ENCODE assay signal across 9 cellular contexts in the genomic region with DNA sequence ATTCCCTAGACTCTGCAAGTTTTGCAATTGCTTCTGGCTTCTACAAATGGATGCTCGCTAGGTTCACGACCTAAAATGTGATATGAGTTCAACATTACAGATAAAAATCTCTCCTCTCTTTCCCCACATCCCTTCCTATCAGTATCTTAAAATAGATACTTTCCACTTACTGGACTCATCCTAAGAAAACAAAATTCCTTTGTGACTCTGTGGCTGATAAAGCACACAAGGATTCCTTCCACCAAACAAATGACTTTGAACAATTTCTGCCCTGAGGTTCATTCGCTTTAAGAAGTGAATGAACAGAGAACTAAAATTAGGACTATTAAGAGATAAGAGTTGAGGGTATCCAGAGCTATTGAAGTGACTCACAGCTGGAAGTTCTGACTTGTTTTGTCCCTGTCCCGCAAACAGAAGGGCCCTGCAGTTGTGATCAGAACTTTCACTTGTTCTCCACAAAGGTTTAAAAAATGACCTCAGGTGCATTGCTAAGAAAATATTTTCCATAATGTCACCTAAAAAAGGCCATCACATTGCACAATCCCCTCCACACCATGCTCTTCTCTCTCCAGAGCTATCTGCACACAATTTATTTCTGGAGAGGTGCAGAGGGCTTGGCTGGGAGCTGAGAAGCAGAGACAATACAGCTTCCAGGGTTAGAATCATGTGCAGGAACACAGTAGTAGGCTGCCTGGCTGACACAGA.
A peak's percentile ranks its signal among the peaks of the same experiment; 100 is the strongest.
DNase-seq lines count a peak whose midpoint lies in the region; ATAC-seq, FAIRE-seq and TF ChIP-seq lines count a peak whose summit lies in the region.
"Had no signal": no experiment of that assay in that cellular context is flagged by ENCODE, and none has a peak within 500 bp of the region (broad histone marks: within the 10 kb centered on the region; RNA-seq: fewer than 3 reads in every experiment).

No MANE protein-coding gene starts in this region.

- DNase-seq in SK-N-MC (ENCODE audit: low read depth, low spot score) (no peak), H1 (ENCODE audit: low read depth in 1 of 2, low spot score in 2 of 2) (no peak), 8988T (no peak), ureter (ENCODE audit: low spot score) (no peak), cerebellum (ENCODE audit: low spot score) (no peak)
- DNase-seq: activated CD8-positive, alpha-beta memory T cell treated with anti-CD3 and anti-CD28 coated beads, Interleukin-2, amount 50 U/mL, for 4 hours had no signal

- H2BK20ac ChIP-seq in H1 (ENCODE audit: low read length): no peak overlapping the region

- H3K9me3 ChIP-seq in SK-N-MC (ENCODE audit: low read depth, low read length) (no peaks in the 10 kb centered on the region), H1 (ENCODE audit: insufficient read depth in 2 of 2, low read depth in 1 of 2, low read length in 1 of 2) (no peaks in the 10 kb centered on the region), neutrophil (no peaks in the 10 kb centered on the region)

- H3K56ac ChIP-seq in H1 (replicated peaks; ENCODE audit: insufficient read length, low read depth, low read length): no peak overlapping the region

- H2BK5ac ChIP-seq in H1 (ENCODE audit: low read depth, low read length): peak overlapping the region; percentile 32; the same call in 1 of the 2 replicates

- H3K18ac ChIP-seq in H1 (ENCODE audit: extremely low read depth, low read length): no peak overlapping the region

- H4K5ac ChIP-seq in H1 (ENCODE audit: insufficient read length, low read depth, low read length): no peak overlapping the region

- peak overlapping the region; percentile 15 to 39; a peak in 2 of 4 replicates for H3K4me2 ChIP-seq in H1 (ENCODE audit: insufficient read depth in 1 of 2, low read depth in 2 of 2, low read length in 2 of 2)

- peaks cover 4 to 26% (median 17%) of the 10 kb centered on the region in 4 experiments for H3K4me1 ChIP-seq in H1 (replicated peaks in 1 of 4; ENCODE audit: control insufficient read depth in 3 of 4, insufficient read depth in 4 of 4, low read length in 3 of 4)
- H3K4me1 ChIP-seq in neutrophil (ENCODE audit: control insufficient read depth in 1 of 2, insufficient read depth in 1 of 2, low read depth in 1 of 2, low read length in 1 of 2): peaks cover 26 to 32% of the 10 kb centered on the region in 2 experiments

- H3K4me3 ChIP-seq in SK-N-MC (peak overlapping the region; percentile 23), H1 (ENCODE audit: extremely low read depth in 1 of 4, insufficient read depth in 2 of 4, low read depth in 3 of 4, low read length in 4 of 4) (no peak overlapping the region), neutrophil (ENCODE audit: low read depth in 1 of 2, low read length in 1 of 2) (no peak overlapping the region)

- no peak overlapping the region for H2BK15ac ChIP-seq in H1 (ENCODE audit: low read length)

- H3K79me2 ChIP-seq in H1 (ENCODE audit: control insufficient read depth in 1 of 2, insufficient read depth in 2 of 2, low read length in 2 of 2): peaks cover 0 to 89% of the 10 kb centered on the region in 2 experiments; a peak in 3 of 4 replicates

- H3K36me3 ChIP-seq in SK-N-MC (ENCODE audit: insufficient read depth, low read length) (no peaks in the 10 kb centered on the region), H1 (ENCODE audit: control insufficient read depth in 2 of 4, insufficient read depth in 4 of 4, low read length in 3 of 4) (no peaks in the 10 kb centered on the region), neutrophil (no peaks in the 10 kb centered on the region)

- no peak for FAIRE-seq in H1 (lab: Jason Lieb, UNC)

- 83% methylated on average over 4 of the region's 4 CpGs; no CpG with 5 or more reads in 1 of the 2 experiments for WGBS in H1 (ENCODE audit: extremely low coverage in 1 of 2, insufficient coverage in 1 of 2, insufficient read length in 1 of 2, insufficient replicate concordance in 2 of 2, low coverage in 1 of 2, low lambda C conversion rate in 2 of 2, missing lambda C conversion rate in 1 of 2), 2 experiments

- no peak for TF ChIP-seq RAD21 in H1 (IDR thresholded peaks at IDR 0.05 in 1 of 2, conservative IDR thresholded peaks at IDR 0.05 in 1 of 2; ENCODE audit: low read depth in 2 of 2, low read length in 2 of 2)

- no peak overlapping the region for H4K91ac ChIP-seq in H1 (replicated peaks; ENCODE audit: insufficient read length, low read length)

- H3K27me3 ChIP-seq in H1 (replicated peaks in 1 of 4; ENCODE audit: control insufficient read depth in 3 of 4, extremely low read depth in 1 of 4, insufficient read depth in 3 of 4, low read length in 3 of 4) (no peaks in the 10 kb centered on the region), neutrophil (no peaks in the 10 kb centered on the region)

- H3K14ac ChIP-seq in H1 (ENCODE audit: insufficient read length): no peak overlapping the region

- TF ChIP-seq EP300 in H1 (IDR thresholded peaks at IDR 0.05; ENCODE audit: borderline replicate concordance in 1 of 2, low read depth in 2 of 2, low read length in 2 of 2): no peak

- H3K4ac ChIP-seq in H1 (replicated peaks; ENCODE audit: insufficient read length, low read depth, low read length): no peak overlapping the region

- ATAC-seq in GM21423 (IDR thresholded peaks at IDR 0.05; ENCODE audit: unreplicated experiment): peak; percentile 32
- no peak for ATAC-seq in GM18519 (IDR thresholded peaks at IDR 0.05; ENCODE audit: low FRiP score, unreplicated experiment)

- no peak overlapping the region for H4K8ac ChIP-seq in H1 (ENCODE audit: extremely low read depth, insufficient read depth, low read length)

- H4K20me1 ChIP-seq in H1 (replicated peaks in 1 of 2; ENCODE audit: control insufficient read depth in 1 of 2, insufficient read depth in 2 of 2, low read length in 2 of 2): peaks cover 0 to 5% of the 10 kb centered on the region in 2 experiments

- H3K23ac ChIP-seq in H1 (ENCODE audit: insufficient read length): no peak overlapping the region

- POLR2A ChIA-PET in H1 (lab: Charles Lee; ENCODE audit: partially characterized antibody): no interaction called here

- H3K27ac ChIP-seq in SK-N-MC: peak overlapping the region; percentile 16; the same call in 1 of the 2 replicates
- no peak overlapping the region for H3K27ac ChIP-seq in H1 (ENCODE audit: low read depth, low read length)
- H3K27ac ChIP-seq in neutrophil: peak overlapping the region; percentile 28

- no peak overlapping the region for H2BK12ac ChIP-seq in H1 (ENCODE audit: low read depth, low read length)

- H3K79me1 ChIP-seq in H1 (ENCODE audit: low read depth, low read length): peaks cover 2% of the 10 kb centered on the region; the same call in 1 of the 2 replicates

- H2AK5ac ChIP-seq in H1 (ENCODE audit: low read depth, low read length): no peak overlapping the region

- H3K9ac ChIP-seq in SK-N-MC (ENCODE audit: insufficient read length) (no peak overlapping the region), H1 (replicated peaks in 1 of 4; ENCODE audit: extremely low read depth in 1 of 4, low read depth in 3 of 4, low read length in 3 of 4) (no peak overlapping the region)

- no peak overlapping the region for H2BK120ac ChIP-seq in H1 (replicated peaks; ENCODE audit: low read depth, low read length)

- CTCF ChIA-PET in H1 (lab: Charles Lee; ENCODE audit: partially characterized antibody): interaction anchor here (1.3 to 2.4 kb wide), 6 partner anchors 8 to 39 kb away, joined by 3 to 6 read pairs (median 4); no protein-coding TSS in a partner anchor

- no peaks in the 10 kb centered on the region for H3K23me2 ChIP-seq in H1 (ENCODE audit: low read depth, low read length)

- TF ChIP-seq POLR2A in H1 (IDR thresholded peaks at IDR 0.05; ENCODE audit: control extremely low read depth in 1 of 2, low read depth in 2 of 2, low read length in 2 of 2): no peak

- H2AFZ ChIP-seq in H1 (ENCODE audit: low read length): no peak overlapping the region

- TF ChIP-seq CTCF in H1 (IDR thresholded peaks at IDR 0.05; ENCODE audit: control extremely low read depth in 1 of 3, insufficient read depth in 1 of 3, low read depth in 1 of 3, low read length in 3 of 3) (no peak), neutrophil (IDR thresholded peaks at IDR 0.05) (no peak)

TF ChIP-seq in H1, 55 proteins besides CTCF, POLR2A, EP300 and RAD21:
- TF ChIP-seq, protein P1, sequence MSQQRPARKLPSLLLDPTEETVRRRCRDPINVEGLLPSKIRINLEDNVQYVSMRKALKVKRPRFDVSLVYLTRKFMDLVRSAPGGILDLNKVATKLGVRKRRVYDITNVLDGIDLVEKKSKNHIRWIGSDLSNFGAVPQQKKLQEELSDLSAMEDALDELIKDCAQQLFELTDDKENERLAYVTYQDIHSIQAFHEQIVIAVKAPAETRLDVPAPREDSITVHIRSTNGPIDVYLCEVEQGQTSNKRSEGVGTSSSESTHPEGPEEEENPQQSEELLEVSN (IDR thresholded peaks at IDR 0.05): no peak
- TF ChIP-seq SP2 (IDR thresholded peaks at IDR 0.05; ENCODE audit: low read length): no peak
- no peak for TF ChIP-seq CBX8 (IDR thresholded peaks at IDR 0.05; ENCODE audit: borderline replicate concordance, low read depth, low read length)
- no peak for TF ChIP-seq MAFK (IDR thresholded peaks at IDR 0.05; ENCODE audit: low read depth, low read length)
- TF ChIP-seq CEBPB (IDR thresholded peaks at IDR 0.05; ENCODE audit: low read depth, low read length): no peak
- TF ChIP-seq TAF7 (optimal IDR thresholded peaks at IDR 0.05; ENCODE audit: borderline replicate concordance, low read depth, low read length): no peak
- no peak for TF ChIP-seq CHD2 (IDR thresholded peaks at IDR 0.05; ENCODE audit: low read length)
